15 cellular contexts compared by ENCODE assay signal in genomic region chr11:46378811-46379482, GRCh38. TPM values are rescaled to one million over a fixed set of nuclear protein-coding genes. Genes with fewer than 3 reads are reported as not detected.
DNase-seq lines count a peak whose midpoint lies in the region; ATAC-seq and TF ChIP-seq lines count a peak whose summit lies in the region.
"Had no signal": no experiment of that assay in that cellular context is flagged by ENCODE, and none has a peak within 500 bp of the region (broad histone marks: within the 10 kb centered on the region; RNA-seq: fewer than 3 reads in every experiment).

No MANE protein-coding gene starts in this region.

- TF ChIP-seq CTCF in upper lobe of left lung (IDR thresholded peaks at IDR 0.05) = no peak

- no peaks in the 10 kb centered on the region for H3K9me3 ChIP-seq in mesodermal cell (ENCODE audit: control insufficient read depth, low read length)
- H3K9me3 ChIP-seq in upper lobe of left lung = no peaks in the 10 kb centered on the region

- H3K9me3 Mint-ChIP-seq in activated T-helper 1 cell treated with anti-CD3 and anti-CD28 coated beads, Interleukin-12 subunit alpha, Interleukin-12 subunit beta, Interleukin-2, Interleukin-4 antibody, amounts not matched to agents 30 ng/mL and 10 ng/mL and 1 ng/mL, durations not matched to agents 14 hours and 24 hours and 36 hours = no peaks in the 10 kb centered on the region

- peak overlapping the region; percentile 65 for H3K27ac Mint-ChIP-seq in activated T-helper 1 cell treated with anti-CD3 and anti-CD28 coated beads, Interleukin-12 subunit alpha, Interleukin-12 subunit beta, Interleukin-2, Interleukin-4 antibody, amounts not matched to agents 30 ng/mL and 10 ng/mL and 1 ng/mL, durations not matched to agents 14 hours and 24 hours and 36 hours

- ATAC-seq in left ventricle myocardium superior = peak; percentile 1
- no peak for ATAC-seq in upper lobe of left lung (ENCODE audit: low FRiP score in 2 of 2)
- ATAC-seq: stimulated activated naive CD8-positive, alpha-beta T cell treated with anti-CD3 and anti-CD28 coated beads, Interleukin-15, amount 100 ng/mL, for 72 hours had no signal

- DNase-seq in left ventricle myocardium superior (no peak), cardiac septum (ENCODE audit: low spot score) (no peak), upper lobe of left lung (peak in 1 of 2 donors; percentile 76), AG20443 (ENCODE audit: low spot score) (no peak), HK-2 (ENCODE audit: unreplicated experiment) (no peak), KG1 (lab: John Stamatoyannopoulos, UW) (no peak)
- DNase-seq in activated T-helper 1 cell treated with anti-CD3 and anti-CD28 coated beads, Interleukin-12 subunit alpha, Interleukin-12 subunit beta, Interleukin-2, Interleukin-4 antibody, amounts not matched to agents 30 ng/mL and 10 ng/mL and 1 ng/mL, durations not matched to agents 14 hours and 24 hours and 36 hours (ENCODE audit: low spot score) = no peak
- DNase-seq: NCI-H774; nucleus accumbens; stimulated activated naive CD8-positive, alpha-beta T cell treated with anti-CD3 and anti-CD28 coated beads, Interleukin-15, amount 100 ng/mL, for 72 hours; SW 1271 had no signal

- no peak overlapping the region for H3K4me3 Mint-ChIP-seq in activated T-helper 1 cell treated with anti-CD3 and anti-CD28 coated beads, Interleukin-12 subunit alpha, Interleukin-12 subunit beta, Interleukin-2, Interleukin-4 antibody, amounts not matched to agents 30 ng/mL and 10 ng/mL and 1 ng/mL, durations not matched to agents 14 hours and 24 hours and 36 hours

- no peak overlapping the region for H3K4me3 ChIP-seq in mesodermal cell (ENCODE audit: extremely low read depth, insufficient read depth, low read length, poor library complexity, severe bottlenecking)
- H3K4me3 ChIP-seq in upper lobe of left lung = no peak overlapping the region

- peak overlapping the region; percentile 98 for H3K27ac ChIP-seq in mesodermal cell (ENCODE audit: low read depth, low read length, severe bottlenecking)
- H3K27ac ChIP-seq in upper lobe of left lung = peak overlapping the region; percentile 71 to 88 (median 77)
- H3K27ac ChIP-seq: C4-2B had no signal

- H3K4me1 ChIP-seq in mesodermal cell (ENCODE audit: control insufficient read depth, insufficient read depth, low read length, poor library complexity, severe bottlenecking) (peaks cover 5% of the 10 kb centered on the region), upper lobe of left lung (peaks cover 18 to 40% (median 27%) of the 10 kb centered on the region in 4 donors)

- H3K27me3 ChIP-seq in upper lobe of left lung = peaks cover 0 to 10% (median 2%) of the 10 kb centered on the region in 4 donors

- H3K36me3 ChIP-seq in mesodermal cell (ENCODE audit: control insufficient read depth, insufficient read depth, low read length) (peaks cover 57% of the 10 kb centered on the region), upper lobe of left lung (peaks cover 6 to 46% (median 37%) of the 10 kb centered on the region in 4 donors)

- TF ChIP-seq POLR2A in upper lobe of left lung (IDR thresholded peaks at IDR 0.05) = no peak

- 86 to 87% methylated on average over 13 to 16 of the region's 20 CpGs for WGBS in mesodermal cell (ENCODE audit: insufficient coverage in 2 of 2), 2 experiments
- WGBS in upper lobe of left lung, 2 donors = 57 to 81% methylated on average over 8 to 19 of the region's 20 CpGs

- intact Hi-C loops in left ventricle myocardium superior (cut with micrococcal nuclease) = no loop called here
- intact Hi-C loops in cardiac septum (cut with DNase I) = no loop called here
- intact Hi-C loops in activated T-helper 1 cell treated with anti-CD3 and anti-CD28 coated beads, Interleukin-12 subunit alpha, Interleukin-12 subunit beta, Interleukin-2, Interleukin-4 antibody, amounts not matched to agents 30 ng/mL and 10 ng/mL and 1 ng/mL, durations not matched to agents 14 hours and 24 hours and 36 hours (cut with micrococcal nuclease) = no loop called here

- H3K27me3 Mint-ChIP-seq in activated T-helper 1 cell treated with anti-CD3 and anti-CD28 coated beads, Interleukin-12 subunit alpha, Interleukin-12 subunit beta, Interleukin-2, Interleukin-4 antibody, amounts not matched to agents 30 ng/mL and 10 ng/mL and 1 ng/mL, durations not matched to agents 14 hours and 24 hours and 36 hours (ENCODE audit: insufficient read depth) = peaks cover 2% of the 10 kb centered on the region

- no peaks in the 10 kb centered on the region for H3K4me1 Mint-ChIP-seq in activated T-helper 1 cell treated with anti-CD3 and anti-CD28 coated beads, Interleukin-12 subunit alpha, Interleukin-12 subunit beta, Interleukin-2, Interleukin-4 antibody, amounts not matched to agents 30 ng/mL and 10 ng/mL and 1 ng/mL, durations not matched to agents 14 hours and 24 hours and 36 hours (ENCODE audit: low read depth)

- H3K36me3 Mint-ChIP-seq in activated T-helper 1 cell treated with anti-CD3 and anti-CD28 coated beads, Interleukin-12 subunit alpha, Interleukin-12 subunit beta, Interleukin-2, Interleukin-4 antibody, amounts not matched to agents 30 ng/mL and 10 ng/mL and 1 ng/mL, durations not matched to agents 14 hours and 24 hours and 36 hours (ENCODE audit: low read depth) = peaks cover 29% of the 10 kb centered on the region

- TF ChIP-seq EP300 in upper lobe of left lung (IDR thresholded peaks at IDR 0.05) = no peak

RNA-seq across cellular contexts. Expression of gene MDK, which starts 2.5 kb away (rescaled TPM):
- 5.7 TPM for total RNA-seq in left ventricle myocardium superior
- total RNA-seq in cardiac septum = 6.2 TPM
- 5.0 and 7.1 TPM in 2 replicates for total RNA-seq in activated T-helper 1 cell treated with anti-CD3 and anti-CD28 coated beads, Interleukin-12 subunit alpha, Interleukin-12 subunit beta, Interleukin-2, Interleukin-4 antibody, amounts not matched to agents 30 ng/mL and 10 ng/mL and 1 ng/mL, durations not matched to agents 14 hours and 24 hours and 36 hours
- polyA plus RNA-seq in mesodermal cell (2013, experiment 1 of 2) = 1,793 TPM
- polyA plus RNA-seq in mesodermal cell (2013, experiment 2 of 2) = 1,702 TPM
- total RNA-seq in upper lobe of left lung = 10 to 100 TPM in 5 of 6 donors, not detected in 1; 14.3 to 44.8 (median 34.1) TPM

RNA-seq across cellular contexts. Expression of gene CHRM4, which starts 12.6 kb away (rescaled TPM):
- total RNA-seq in left ventricle myocardium superior (not detected), cardiac septum (0.27 TPM), upper lobe of left lung (1 to 10 TPM in 1 of 6 donors, under 1 TPM in 3, not detected in 2; 0.34 to 1.4 (median 0.53) TPM)
- 1.2 TPM in 2 replicates for total RNA-seq in activated T-helper 1 cell treated with anti-CD3 and anti-CD28 coated beads, Interleukin-12 subunit alpha, Interleukin-12 subunit beta, Interleukin-2, Interleukin-4 antibody, amounts not matched to agents 30 ng/mL and 10 ng/mL and 1 ng/mL, durations not matched to agents 14 hours and 24 hours and 36 hours
- not detected for polyA plus RNA-seq in mesodermal cell (2013, experiment 1 of 2)
- polyA plus RNA-seq in mesodermal cell (2013, experiment 2 of 2) = 0.56 TPM
- total RNA-seq: activated CD8-positive, alpha-beta memory T cell treated with anti-CD3 and anti-CD28 coated beads for 36 hours; epithelial cell of proximal tubule had no signal

RNA-seq across cellular contexts. Expression of gene DGKZ, which starts 31.7 kb away (rescaled TPM):
- 71.7 TPM for total RNA-seq in left ventricle myocardium superior
- 66.8 TPM for total RNA-seq in cardiac septum
- 101 TPM in 2 replicates for total RNA-seq in activated T-helper 1 cell treated with anti-CD3 and anti-CD28 coated beads, Interleukin-12 subunit alpha, Interleukin-12 subunit beta, Interleukin-2, Interleukin-4 antibody, amounts not matched to agents 30 ng/mL and 10 ng/mL and 1 ng/mL, durations not matched to agents 14 hours and 24 hours and 36 hours
- 58.8 TPM for polyA plus RNA-seq in mesodermal cell (2013, experiment 1 of 2)
- polyA plus RNA-seq in mesodermal cell (2013, experiment 2 of 2) = 45.7 TPM
- total RNA-seq in upper lobe of left lung = 100 to 1,000 TPM in 2 of 6 donors, 10 to 100 TPM in 4; 55.1 to 145 (median 65.5) TPM
